In the genomic region with DNA sequence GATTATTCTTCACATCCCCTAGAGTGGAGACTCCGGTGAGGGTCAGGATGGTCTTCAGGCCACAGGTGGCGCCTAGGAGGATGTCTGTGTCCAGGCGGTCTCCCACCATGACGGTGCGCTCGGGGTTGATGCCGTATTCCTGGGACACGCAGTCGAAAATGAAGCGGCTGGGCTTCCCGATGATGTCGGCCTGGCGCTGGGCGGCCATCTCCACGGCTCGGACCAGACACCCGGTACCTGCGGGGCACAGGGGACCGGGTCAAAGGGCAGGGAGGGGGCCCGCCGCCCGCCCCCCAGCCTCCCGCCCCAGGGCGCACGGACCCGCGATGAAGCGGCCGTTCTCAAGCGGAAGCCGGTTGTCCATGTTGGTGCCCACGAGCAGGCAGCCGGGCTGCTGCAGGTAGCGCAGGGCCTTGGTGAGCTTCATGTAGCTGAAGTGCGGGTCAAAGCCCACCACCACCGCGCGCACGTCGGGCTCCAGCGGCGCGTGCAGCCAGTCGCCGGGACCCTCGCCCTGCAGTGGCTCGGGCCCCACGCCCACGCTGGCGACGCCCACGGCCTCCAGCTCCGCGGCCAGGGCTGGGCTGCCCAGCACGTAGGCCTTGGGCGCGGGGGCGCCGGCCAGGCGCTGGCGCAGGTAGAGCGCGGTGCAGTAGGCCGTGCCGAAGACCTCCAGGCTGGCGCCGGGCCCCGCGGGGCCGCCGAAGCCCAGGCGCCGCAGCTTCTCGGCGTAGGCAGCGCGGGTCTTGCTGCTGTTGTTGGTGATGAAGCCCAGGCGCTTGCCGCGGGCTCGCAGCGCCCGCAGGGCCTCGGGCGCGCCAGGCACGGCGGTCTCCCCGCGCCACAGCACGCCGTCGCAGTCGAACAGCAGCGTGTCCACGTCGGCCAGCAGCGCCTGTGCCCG, we compare ENCODE assay signal across 8 cellular contexts. TPM values are rescaled to one million over a fixed set of nuclear protein-coding genes. Genes with fewer than 3 reads are reported as not detected.
A peak's percentile ranks its signal among the peaks of the same experiment; 100 is the strongest.
DNase-seq lines count a peak whose midpoint lies in the region; ATAC-seq and TF ChIP-seq lines count a peak whose summit lies in the region.

No MANE protein-coding gene starts in this region.

- intact Hi-C loops in activated CD4-positive, alpha-beta T cell treated with anti-CD3 and anti-CD28 coated beads for 36 hours (cut with DNase I, micrococcal nuclease): loop anchor here (1.0 to 2.0 kb wide), 3 partner anchors 9 to 127 kb away; a partner anchor contains a TSS
- intact Hi-C loops in tibial artery (cut with DNase I; ENCODE audit: low total_unique reads): no loop called here

- peaks cover 18% of the 10 kb centered on the region for H3K4me1 Mint-ChIP-seq in activated CD4-positive, alpha-beta T cell treated with anti-CD3 and anti-CD28 coated beads for 36 hours
- H3K4me1 Mint-ChIP-seq in activated naive CD8-positive, alpha-beta T cell (ENCODE audit: low read depth): peaks cover 15% of the 10 kb centered on the region

- H3K4me3 Mint-ChIP-seq in activated CD4-positive, alpha-beta T cell treated with anti-CD3 and anti-CD28 coated beads for 36 hours: peak overlapping the region; percentile 79
- peak overlapping the region; percentile 91 for H3K4me3 Mint-ChIP-seq in activated naive CD8-positive, alpha-beta T cell

- H3K9me3 ChIP-seq in tibial artery: no peaks in the 10 kb centered on the region

- H3K27me3 ChIP-seq in tibial artery: no peaks in the 10 kb centered on the region

- peak overlapping the region; percentile 91 to 96 for H3K4me3 ChIP-seq in tibial artery

- peaks cover 3 to 29% (median 22%) of the 10 kb centered on the region in 4 donors for H3K4me1 ChIP-seq in tibial artery

- peaks cover under 1 to 23% (median 14%) of the 10 kb centered on the region in 3 donors for H3K36me3 ChIP-seq in tibial artery

- no peak for TF ChIP-seq CTCF in tibial artery (IDR thresholded peaks at IDR 0.05)

- POLR2A ChIA-PET in activated CD4-positive, alpha-beta T cell treated with anti-CD3 and anti-CD28 coated beads for 36 hours (lab: Charles Lee): interaction anchor here (0.5 to 1.2 kb wide), 7 partner anchors 19 to 917 kb away, joined by 3 to 11 read pairs (median 4); a partner anchor contains a TSS

- peak overlapping the region; percentile 77 to 80 for H3K27ac ChIP-seq in tibial artery

- peak overlapping the region; percentile 45 for H3K27ac Mint-ChIP-seq in activated CD4-positive, alpha-beta T cell treated with anti-CD3 and anti-CD28 coated beads for 36 hours
- peak overlapping the region; percentile 46 for H3K27ac Mint-ChIP-seq in activated naive CD8-positive, alpha-beta T cell

- ATAC-seq in activated CD4-positive, alpha-beta T cell treated with anti-CD3 and anti-CD28 coated beads for 36 hours: no peak
- ATAC-seq in HG03280 (IDR thresholded peaks at IDR 0.05; ENCODE audit: unreplicated experiment): peak; percentile 2
- ATAC-seq in HG02623 (IDR thresholded peaks at IDR 0.05; ENCODE audit: unreplicated experiment): no peak

- peak; percentile 40 for DNase-seq in activated CD4-positive, alpha-beta T cell treated with anti-CD3 and anti-CD28 coated beads for 36 hours
- no peak for DNase-seq in activated CD4-positive, alpha-beta T cell treated with anti-CD3 and anti-CD28 coated beads for 48 hours
- DNase-seq in left kidney (ENCODE audit: low read depth, low spot score) (peak; percentile 40), tibial artery (no peak)
- no peak for DNase-seq in activated CD4-positive, CD25-positive, alpha-beta regulatory T cell treated with anti-CD3 and anti-CD28 coated beads, Interleukin-2, amount 50 U/mL, for 72 hours

- CTCF ChIA-PET in activated CD4-positive, alpha-beta T cell treated with anti-CD3 and anti-CD28 coated beads for 36 hours (lab: Charles Lee): interaction anchor here (0.6 to 1.4 kb wide), 5 partner anchors 11 to 1528 kb away, joined by 3 to 5 read pairs (median 4); no protein-coding TSS in a partner anchor

- no peaks in the 10 kb centered on the region for H3K9me3 Mint-ChIP-seq in activated CD4-positive, alpha-beta T cell treated with anti-CD3 and anti-CD28 coated beads for 36 hours (ENCODE audit: low read depth)
- no peaks in the 10 kb centered on the region for H3K9me3 Mint-ChIP-seq in activated naive CD8-positive, alpha-beta T cell (ENCODE audit: low read depth)

- H3K27me3 Mint-ChIP-seq in activated CD4-positive, alpha-beta T cell treated with anti-CD3 and anti-CD28 coated beads for 36 hours: no peaks in the 10 kb centered on the region
- H3K27me3 Mint-ChIP-seq in activated naive CD8-positive, alpha-beta T cell: no peaks in the 10 kb centered on the region

- peaks cover 20% of the 10 kb centered on the region for H3K36me3 Mint-ChIP-seq in activated CD4-positive, alpha-beta T cell treated with anti-CD3 and anti-CD28 coated beads for 36 hours (ENCODE audit: low read depth)
- peaks cover 5% of the 10 kb centered on the region for H3K36me3 Mint-ChIP-seq in activated naive CD8-positive, alpha-beta T cell

RNA-seq across cellular contexts. Expression of a gene that starts 0.6 kb away (rescaled TPM):
- total RNA-seq in activated CD4-positive, alpha-beta T cell treated with anti-CD3 and anti-CD28 coated beads for 36 hours: 10 to 100 TPM; 11.5 to 15.0 TPM

RNA-seq across cellular contexts. Expression of a gene that starts 3.4 kb away (rescaled TPM):
- total RNA-seq in activated CD4-positive, alpha-beta T cell treated with anti-CD3 and anti-CD28 coated beads for 36 hours: 1 to 10 TPM; 8.0 to 8.8 TPM

RNA-seq across cellular contexts. Expression of a gene that starts 8.8 kb away (rescaled TPM):
- 10 to 100 TPM; 61.3 to 76.1 TPM for total RNA-seq in activated CD4-positive, alpha-beta T cell treated with anti-CD3 and anti-CD28 coated beads for 36 hours

RNA-seq across cellular contexts. Expression of a gene that starts 9.3 kb away (rescaled TPM):
- total RNA-seq in activated CD4-positive, alpha-beta T cell treated with anti-CD3 and anti-CD28 coated beads for 36 hours: 10 to 100 TPM; 18.0 to 18.6 TPM

RNA-seq across cellular contexts. Expression of a gene that starts 17.7 kb away (rescaled TPM):
- 1 to 10 TPM in 1 of 2 experiments, under 1 TPM in 1; 0.98 to 1.3 TPM for total RNA-seq in activated CD4-positive, alpha-beta T cell treated with anti-CD3 and anti-CD28 coated beads for 36 hours

Comparison
In these comparisons a context has a peak if more than half of its experiments do, and no peak if none do; other contexts are left out.
1. DNase-seq: peak in activated CD4-positive, alpha-beta T cell treated with anti-CD3 and anti-CD28 coated beads for 36 hours (single experiment) and left kidney (single experiment); none in activated CD4-positive, alpha-beta T cell treated with anti-CD3 and anti-CD28 coated beads for 48 hours (single experiment), tibial artery (0 of 2) and activated CD4-positive, CD25-positive, alpha-beta regulatory T cell treated with anti-CD3 and anti-CD28 coated beads, Interleukin-2, amount 50 U/mL, for 72 hours (single experiment).